ENCODE assay signal across 8 cellular contexts in the genomic region with DNA sequence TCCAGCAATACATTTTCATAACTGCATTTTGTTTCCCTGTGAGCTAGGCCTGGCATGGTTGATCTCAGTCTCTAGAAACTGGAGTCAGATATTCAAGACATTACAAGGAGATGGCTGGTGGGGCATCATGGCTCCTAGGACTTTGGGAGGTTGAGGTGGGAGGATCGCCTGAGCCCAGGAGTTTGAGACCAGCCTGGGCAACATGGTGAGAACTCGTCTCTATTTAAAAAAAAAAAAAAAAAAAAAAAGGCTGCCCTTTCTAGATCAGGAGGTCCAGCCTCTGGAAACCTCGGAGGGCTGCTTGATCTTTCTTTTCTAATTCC. TPM values are rescaled to one million over a fixed set of nuclear protein-coding genes. Genes with fewer than 3 reads are reported as not detected.
DNase-seq lines count a peak whose midpoint lies in the region; ATAC-seq lines count a peak whose summit lies in the region.

No MANE protein-coding gene starts in this region.

- H3K27ac Mint-ChIP-seq in activated CD8-positive, alpha-beta memory T cell treated with anti-CD3 and anti-CD28 coated beads, Interleukin-2, amount 10 ng/mL, durations not matched to agents 7 days and 5 days = peak overlapping the region; percentile 85
- peak overlapping the region; percentile 90 for H3K27ac Mint-ChIP-seq in activated naive CD8-positive, alpha-beta T cell treated with anti-CD3 and anti-CD28 coated beads, Interleukin-2, amount 10 ng/mL, durations not matched to agents 7 days and 5 days
- peak overlapping the region; percentile 93 for H3K27ac Mint-ChIP-seq in memory B cell

- no peaks in the 10 kb centered on the region for H3K9me3 ChIP-seq in thymus (ENCODE audit: control insufficient read depth)

- H3K4me3 Mint-ChIP-seq in activated CD8-positive, alpha-beta memory T cell treated with anti-CD3 and anti-CD28 coated beads, Interleukin-2, amount 10 ng/mL, durations not matched to agents 7 days and 5 days = peak overlapping the region; percentile 98
- peak overlapping the region; percentile 92 for H3K4me3 Mint-ChIP-seq in activated naive CD8-positive, alpha-beta T cell treated with anti-CD3 and anti-CD28 coated beads, Interleukin-2, amount 10 ng/mL, durations not matched to agents 7 days and 5 days
- H3K4me3 Mint-ChIP-seq in memory B cell = peak overlapping the region; percentile 96

- peaks cover 5% of the 10 kb centered on the region for H3K27me3 Mint-ChIP-seq in activated CD8-positive, alpha-beta memory T cell treated with anti-CD3 and anti-CD28 coated beads, Interleukin-2, amount 10 ng/mL, durations not matched to agents 7 days and 5 days
- H3K27me3 Mint-ChIP-seq in activated naive CD8-positive, alpha-beta T cell treated with anti-CD3 and anti-CD28 coated beads, Interleukin-2, amount 10 ng/mL, durations not matched to agents 7 days and 5 days = peaks cover 4% of the 10 kb centered on the region
- no peaks in the 10 kb centered on the region for H3K27me3 Mint-ChIP-seq in memory B cell

- peaks cover 14% of the 10 kb centered on the region for H3K36me3 Mint-ChIP-seq in activated CD8-positive, alpha-beta memory T cell treated with anti-CD3 and anti-CD28 coated beads, Interleukin-2, amount 10 ng/mL, durations not matched to agents 7 days and 5 days
- peaks cover 16% of the 10 kb centered on the region for H3K36me3 Mint-ChIP-seq in activated naive CD8-positive, alpha-beta T cell treated with anti-CD3 and anti-CD28 coated beads, Interleukin-2, amount 10 ng/mL, durations not matched to agents 7 days and 5 days
- peaks cover 11% of the 10 kb centered on the region for H3K36me3 Mint-ChIP-seq in memory B cell

- POLR2A ChIA-PET in activated naive CD8-positive, alpha-beta T cell treated with anti-CD3 and anti-CD28 coated beads, Interleukin-2, amount 10 ng/mL, durations not matched to agents 7 days and 5 days (lab: Charles Lee) = interaction anchor here (0.7 to 4.5 kb wide), 7 partner anchors 12 to 250 kb away, joined by 3 to 30 read pairs (median 9); partner anchors contain the start of genes GGCX, RNF181 and TGOLN2

- no peak for ATAC-seq in activated CD8-positive, alpha-beta memory T cell treated with anti-CD3 and anti-CD28 coated beads, Interleukin-2, amount 10 ng/mL, durations not matched to agents 7 days and 5 days
- ATAC-seq in activated naive CD8-positive, alpha-beta T cell treated with anti-CD3 and anti-CD28 coated beads, Interleukin-2, amount 10 ng/mL, durations not matched to agents 7 days and 5 days (ENCODE audit: low read depth) = no peak
- no peak for ATAC-seq in memory B cell (ENCODE audit: low read depth)

- peak overlapping the region; percentile 62 for H3K27ac ChIP-seq in thymus (ENCODE audit: low read depth)

- DNase-seq in activated CD8-positive, alpha-beta memory T cell treated with anti-CD3 and anti-CD28 coated beads, Interleukin-2, amount 10 ng/mL, durations not matched to agents 7 days and 5 days = no peak
- no peak for DNase-seq in activated CD8-positive, alpha-beta memory T cell treated with anti-CD3 and anti-CD28 coated beads, Interleukin-2, amount 50 U/mL, for 4 hours
- DNase-seq in activated naive CD8-positive, alpha-beta T cell treated with anti-CD3 and anti-CD28 coated beads, Interleukin-2, amount 10 ng/mL, durations not matched to agents 7 days and 5 days = no peak
- DNase-seq in memory B cell (ENCODE audit: low spot score in 2 of 2) = no peak
- DNase-seq in HUDEP-2 (lab: John Stamatoyannopoulos, UW; ENCODE audit: unreplicated experiment in 76 of 76) = no peak
- no peak for DNase-seq in SHP77 (lab: John Stamatoyannopoulos, UW)
- no peak for DNase-seq in mesenteric fat pad (ENCODE audit: low spot score)

- no peaks in the 10 kb centered on the region for H3K27me3 ChIP-seq in thymus (ENCODE audit: control insufficient read depth, insufficient read depth)

- H3K9me3 Mint-ChIP-seq in activated CD8-positive, alpha-beta memory T cell treated with anti-CD3 and anti-CD28 coated beads, Interleukin-2, amount 10 ng/mL, durations not matched to agents 7 days and 5 days (ENCODE audit: low read depth) = no peaks in the 10 kb centered on the region
- no peaks in the 10 kb centered on the region for H3K9me3 Mint-ChIP-seq in activated naive CD8-positive, alpha-beta T cell treated with anti-CD3 and anti-CD28 coated beads, Interleukin-2, amount 10 ng/mL, durations not matched to agents 7 days and 5 days
- H3K9me3 Mint-ChIP-seq in memory B cell = no peaks in the 10 kb centered on the region

- 35% methylated on average over 3 of the region's 3 CpGs for WGBS in thymus

- H3K4me1 ChIP-seq in thymus (ENCODE audit: control insufficient read depth, insufficient read depth, low read length) = peaks cover 23% of the 10 kb centered on the region

- H3K36me3 ChIP-seq in thymus (ENCODE audit: control insufficient read depth, insufficient read depth) = no peaks in the 10 kb centered on the region

- H3K4me1 Mint-ChIP-seq in activated CD8-positive, alpha-beta memory T cell treated with anti-CD3 and anti-CD28 coated beads, Interleukin-2, amount 10 ng/mL, durations not matched to agents 7 days and 5 days = peaks cover 21% of the 10 kb centered on the region
- peaks cover 27% of the 10 kb centered on the region for H3K4me1 Mint-ChIP-seq in activated naive CD8-positive, alpha-beta T cell treated with anti-CD3 and anti-CD28 coated beads, Interleukin-2, amount 10 ng/mL, durations not matched to agents 7 days and 5 days
- peaks cover 19% of the 10 kb centered on the region for H3K4me1 Mint-ChIP-seq in memory B cell

- H3K4me3 ChIP-seq in thymus (ENCODE audit: low read length) = no peak overlapping the region

- CTCF ChIA-PET in activated CD8-positive, alpha-beta memory T cell treated with anti-CD3 and anti-CD28 coated beads, Interleukin-2, amount 10 ng/mL, durations not matched to agents 7 days and 5 days (lab: Charles Lee) = interaction anchor here (0.7 to 1.2 kb wide), 4 partner anchors 23 to 926 kb away, joined by 3 to 4 read pairs (median 4); no protein-coding TSS in a partner anchor

RNA-seq across cellular contexts. Expression of gene VAMP8, which starts 0.4 kb away (rescaled TPM):
- 100 to 1,000 TPM in 1 of 2 experiments, 10 to 100 TPM in 1; 99.6 to 124 TPM for total RNA-seq in activated CD8-positive, alpha-beta memory T cell treated with anti-CD3 and anti-CD28 coated beads, Interleukin-2, amount 10 ng/mL, durations not matched to agents 7 days and 5 days
- 100 to 1,000 TPM; 128 to 135 TPM for total RNA-seq in activated naive CD8-positive, alpha-beta T cell treated with anti-CD3 and anti-CD28 coated beads, Interleukin-2, amount 10 ng/mL, durations not matched to agents 7 days and 5 days
- 433 TPM for polyA plus RNA-seq in thymus
- total RNA-seq in mesenteric fat pad = 73.3 TPM

RNA-seq across cellular contexts. Expression of gene VAMP5, which starts 7.2 kb away (rescaled TPM):
- total RNA-seq in activated CD8-positive, alpha-beta memory T cell treated with anti-CD3 and anti-CD28 coated beads, Interleukin-2, amount 10 ng/mL, durations not matched to agents 7 days and 5 days = 10 to 100 TPM; 84.4 to 88.4 TPM
- 10 to 100 TPM; 66.7 to 70.8 TPM for total RNA-seq in activated naive CD8-positive, alpha-beta T cell treated with anti-CD3 and anti-CD28 coated beads, Interleukin-2, amount 10 ng/mL, durations not matched to agents 7 days and 5 days
- polyA plus RNA-seq in thymus = 93.2 TPM
- 70.3 TPM for total RNA-seq in mesenteric fat pad

RNA-seq across cellular contexts. Expression of gene GGCX, which starts 15.7 kb away (rescaled TPM):
- total RNA-seq in activated CD8-positive, alpha-beta memory T cell treated with anti-CD3 and anti-CD28 coated beads, Interleukin-2, amount 10 ng/mL, durations not matched to agents 7 days and 5 days = 10 to 100 TPM; 26.0 to 26.7 TPM
- 10 to 100 TPM; 24.8 to 26.8 TPM for total RNA-seq in activated naive CD8-positive, alpha-beta T cell treated with anti-CD3 and anti-CD28 coated beads, Interleukin-2, amount 10 ng/mL, durations not matched to agents 7 days and 5 days
- 17.8 TPM for polyA plus RNA-seq in thymus
- 45.6 TPM for total RNA-seq in mesenteric fat pad

RNA-seq across cellular contexts. Expression of gene RNF181, which starts 18.5 kb away (rescaled TPM):
- total RNA-seq in activated CD8-positive, alpha-beta memory T cell treated with anti-CD3 and anti-CD28 coated beads, Interleukin-2, amount 10 ng/mL, durations not matched to agents 7 days and 5 days = 100 to 1,000 TPM; 100 to 110 TPM
- total RNA-seq in activated naive CD8-positive, alpha-beta T cell treated with anti-CD3 and anti-CD28 coated beads, Interleukin-2, amount 10 ng/mL, durations not matched to agents 7 days and 5 days = 10 to 100 TPM; 96.4 to 97.4 TPM
- 162 TPM for polyA plus RNA-seq in thymus
- total RNA-seq in mesenteric fat pad = 110 TPM

RNA-seq across cellular contexts. Expression of gene TMEM150A, which starts 25.5 kb away (rescaled TPM):
- total RNA-seq in activated CD8-positive, alpha-beta memory T cell treated with anti-CD3 and anti-CD28 coated beads, Interleukin-2, amount 10 ng/mL, durations not matched to agents 7 days and 5 days = 1 to 10 TPM in 1 of 2 experiments, under 1 TPM in 1; 0.91 to 1.7 TPM
- total RNA-seq in activated naive CD8-positive, alpha-beta T cell treated with anti-CD3 and anti-CD28 coated beads, Interleukin-2, amount 10 ng/mL, durations not matched to agents 7 days and 5 days = 1 to 10 TPM; 5.3 to 7.0 TPM
- polyA plus RNA-seq in thymus = 15.9 TPM
- 27.7 TPM for total RNA-seq in mesenteric fat pad
